ENCODE assay signal across 1 cellular context in genomic region chr3:156323466-156323865, GRCh38.
TF ChIP-seq lines count a peak whose summit lies in the region.

No MANE protein-coding gene starts in this region.

TF ChIP-seq in SK-N-SH, 30 proteins besides CTCF, POLR2A, EP300 and RAD21 (continued from another document):
- TF ChIP-seq USF1 (IDR thresholded peaks at IDR 0.05; ENCODE audit: borderline replicate concordance, low read depth), result no peak
- TF ChIP-seq TAF1 (IDR thresholded peaks at IDR 0.05; ENCODE audit: borderline replicate concordance, low read depth, low read length), result no peak
- TF ChIP-seq YY1 (IDR thresholded peaks at IDR 0.05; ENCODE audit: low read depth), result no peak
- TF ChIP-seq ZBTB33 (IDR thresholded peaks at IDR 0.05; ENCODE audit: borderline replicate concordance, low read depth), result no peak
- no peak for TF ChIP-seq SIN3A (IDR thresholded peaks at IDR 0.05; ENCODE audit: borderline replicate concordance, low read depth, low read length)
- no peak for TF ChIP-seq SMC3 (IDR thresholded peaks at IDR 0.05; ENCODE audit: low read depth, low read length)
- TF ChIP-seq REST (IDR thresholded peaks at IDR 0.05; ENCODE audit: low read depth, low read length), result no peak
- TF ChIP-seq MEF2A (IDR thresholded peaks at IDR 0.05; ENCODE audit: borderline replicate concordance, low read depth), result no peak
- no peak for TF ChIP-seq TCF12 (IDR thresholded peaks at IDR 0.05)
